ENCODE assay signal across 8 cellular contexts in genomic region chr1:243917177-243917862, GRCh38.
DNase-seq lines count a peak whose midpoint lies in the region; ATAC-seq and TF ChIP-seq lines count a peak whose summit lies in the region.

No MANE protein-coding gene starts in this region.

- peak overlapping the region; percentile 63 for H3K4me3 ChIP-seq in CD8-positive, alpha-beta T cell (ENCODE audit: low read depth, low read length)
- H3K4me3 ChIP-seq in epithelial cell of proximal tubule (ENCODE audit: low read depth, low read length): peak overlapping the region; percentile 63

- no peaks in the 10 kb centered on the region for H3K36me3 Mint-ChIP-seq in CD8-positive, alpha-beta T cell
- no peaks in the 10 kb centered on the region for H3K36me3 Mint-ChIP-seq in stimulated activated naive CD8-positive, alpha-beta T cell treated with anti-CD3 and anti-CD28 coated beads, Interleukin-15, Interleukin-2, amounts not matched to agents 100 ng/mL and 50 ng/mL, for 24 hours (ENCODE audit: low read depth)

- H3K4me1 Mint-ChIP-seq in CD8-positive, alpha-beta T cell (ENCODE audit: low read depth): peaks cover 16% of the 10 kb centered on the region
- H3K4me1 Mint-ChIP-seq in stimulated activated naive CD8-positive, alpha-beta T cell treated with anti-CD3 and anti-CD28 coated beads, Interleukin-15, Interleukin-2, amounts not matched to agents 100 ng/mL and 50 ng/mL, for 24 hours (ENCODE audit: low read depth): peaks cover 18% of the 10 kb centered on the region

- H3K4me1 ChIP-seq in CD8-positive, alpha-beta T cell (ENCODE audit: insufficient read depth, low read length): peaks cover 16% of the 10 kb centered on the region

- CTCF ChIA-PET in CD8-positive, alpha-beta T cell (lab: Charles Lee): no interaction called here

- H3K27me3 Mint-ChIP-seq in CD8-positive, alpha-beta T cell (ENCODE audit: low read depth): peaks cover 57% of the 10 kb centered on the region
- H3K27me3 Mint-ChIP-seq in stimulated activated naive CD8-positive, alpha-beta T cell treated with anti-CD3 and anti-CD28 coated beads, Interleukin-15, Interleukin-2, amounts not matched to agents 100 ng/mL and 50 ng/mL, for 24 hours: peaks cover 67% of the 10 kb centered on the region

- DNase-seq in CD8-positive, alpha-beta T cell: peak in 2 of 7 experiments; percentile 16 to 25
- DNase-seq in LHCN-M2 (ENCODE audit: low read depth): peak; percentile 72
- DNase-seq in activated CD8-positive, alpha-beta memory T cell treated with anti-CD3 and anti-CD28 coated beads for 24 hours: peak; percentile 67
- no peak for DNase-seq in epithelial cell of proximal tubule (ENCODE audit: low read depth)
- peak; percentile 34 for DNase-seq in middle frontal gyrus (ENCODE audit: extremely low spot score, low spot score)
- no peak for DNase-seq in HuH-7 (ENCODE audit: low spot score)
- no peak for DNase-seq in OCI-M2 (lab: John Stamatoyannopoulos, UW; ENCODE audit: unreplicated experiment)

- POLR2A ChIA-PET in CD8-positive, alpha-beta T cell (lab: Charles Lee): no interaction called here

- ATAC-seq in CD8-positive, alpha-beta T cell: peak; percentile 34

- no peaks in the 10 kb centered on the region for H3K36me3 ChIP-seq in CD8-positive, alpha-beta T cell (ENCODE audit: insufficient read depth, low read length)

- H3K9me3 ChIP-seq in CD8-positive, alpha-beta T cell (ENCODE audit: low read length): no peaks in the 10 kb centered on the region

- H3K27ac Mint-ChIP-seq in CD8-positive, alpha-beta T cell: no peak overlapping the region
- H3K27ac Mint-ChIP-seq in stimulated activated naive CD8-positive, alpha-beta T cell treated with anti-CD3 and anti-CD28 coated beads, Interleukin-15, Interleukin-2, amounts not matched to agents 100 ng/mL and 50 ng/mL, for 24 hours: no peak overlapping the region

- no peaks in the 10 kb centered on the region for H3K9me3 Mint-ChIP-seq in CD8-positive, alpha-beta T cell
- no peaks in the 10 kb centered on the region for H3K9me3 Mint-ChIP-seq in stimulated activated naive CD8-positive, alpha-beta T cell treated with anti-CD3 and anti-CD28 coated beads, Interleukin-15, Interleukin-2, amounts not matched to agents 100 ng/mL and 50 ng/mL, for 24 hours

- peaks cover 8% of the 10 kb centered on the region for H3K27me3 ChIP-seq in CD8-positive, alpha-beta T cell (ENCODE audit: insufficient read depth, low read length)

- H3K4me3 Mint-ChIP-seq in CD8-positive, alpha-beta T cell: peak overlapping the region; percentile 84
- H3K4me3 Mint-ChIP-seq in stimulated activated naive CD8-positive, alpha-beta T cell treated with anti-CD3 and anti-CD28 coated beads, Interleukin-15, Interleukin-2, amounts not matched to agents 100 ng/mL and 50 ng/mL, for 24 hours: peak overlapping the region; percentile 85

- intact Hi-C loops in CD8-positive, alpha-beta T cell (cut with DNase I, micrococcal nuclease): loop anchor here in 1 of 2 experiments (2.0 kb wide), 1 partner anchor 355 kb away; no protein-coding TSS in a partner anchor

- no peak for TF ChIP-seq CTCF in CD8-positive, alpha-beta T cell (IDR thresholded peaks at IDR 0.05)
- TF ChIP-seq CTCF in epithelial cell of proximal tubule (conservative IDR thresholded peaks at IDR 0.05; ENCODE audit: low read depth, low read length): no peak

- H3K27ac ChIP-seq in CD8-positive, alpha-beta T cell (ENCODE audit: low read depth, low read length): no peak overlapping the region

Comparison
In these comparisons a context has a peak if more than half of its experiments do, and no peak if none do; other contexts are left out.
1. DNase-seq: peak in LHCN-M2 (single experiment), activated CD8-positive, alpha-beta memory T cell treated with anti-CD3 and anti-CD28 coated beads for 24 hours (single experiment) and middle frontal gyrus (single experiment); none in epithelial cell of proximal tubule (single experiment), HuH-7 (single experiment) and OCI-M2 (single experiment).